In genomic region chr22:39518124-39518786, GRCh38 we compare ENCODE assay signal across 9 cellular contexts. TPM values are rescaled to one million over a fixed set of nuclear protein-coding genes. Genes with fewer than 3 reads are reported as not detected.
DNase-seq lines count a peak whose midpoint lies in the region; ATAC-seq, FAIRE-seq and TF ChIP-seq lines count a peak whose summit lies in the region.
"Had no signal": no experiment of that assay in that cellular context is flagged by ENCODE, and none has a peak within 500 bp of the region (broad histone marks: within the 10 kb centered on the region; RNA-seq: fewer than 3 reads in every experiment).

No MANE protein-coding gene starts in this region.

- peaks cover 73% of the 10 kb centered on the region for H3K79me2 ChIP-seq in K562 (ENCODE audit: control insufficient read depth, insufficient read depth, low read length)

- H3K4me1 ChIP-seq in HUES48 (ENCODE audit: control insufficient read depth, insufficient read depth, low read length) (peaks cover 12% of the 10 kb centered on the region), K562 (replicated peaks in 1 of 2; ENCODE audit: control insufficient read depth in 2 of 2, insufficient read depth in 2 of 2, low read length in 2 of 2) (peaks cover 22 to 27% of the 10 kb centered on the region in 2 experiments; a peak in 4 of 5 replicates), mucosa of stomach (ENCODE audit: control insufficient read depth, insufficient read depth, low read length) (peaks cover 17% of the 10 kb centered on the region)

- H3K27ac ChIP-seq in HUES48 (ENCODE audit: low read depth, low read length) (no peak overlapping the region), K562 (ENCODE audit: extremely low read depth, low read depth, low read length) (peak overlapping the region; percentile 100)

- no TSS peak for BruUV-seq in K562 (replicated peaks; lab: Mats Ljungman, UMichigan)

- H3K9me3 ChIP-seq in HUES48 (ENCODE audit: control insufficient read depth, insufficient read depth, low read length) (no peaks in the 10 kb centered on the region), K562 (replicated peaks; ENCODE audit: control insufficient read depth, insufficient read depth, low read depth, low read length) (no peaks in the 10 kb centered on the region), mucosa of stomach (ENCODE audit: control insufficient read depth, low read length) (no peaks in the 10 kb centered on the region)
- H3K9me3 ChIP-seq: body of pancreas had no signal

- TF ChIP-seq EP300 in K562 (IDR thresholded peaks at IDR 0.05; ENCODE audit: low read length), result no peak

- WGBS in K562 (ENCODE audit: insufficient coverage, low coverage, missing lambda C conversion rate), result 17% methylated on average over 5 of the region's 5 CpGs

- intact Hi-C loops in K562 (cut with micrococcal nuclease), result loop anchor here (2.0 to 5.0 kb wide), 3 partner anchors 21 to 131 kb away; no protein-coding TSS in a partner anchor

- no peaks in the 10 kb centered on the region for H3K9me1 ChIP-seq in K562 (ENCODE audit: control insufficient read depth, insufficient read depth, low read length)

- TF ChIP-seq CTCF in K562 (IDR thresholded peaks at IDR 0.05 in 2 of 3, conservative IDR thresholded peaks at IDR 0.05 in 1 of 3; ENCODE audit: insufficient read depth in 2 of 3, low read depth in 1 of 3, low read length in 3 of 3), result no peak
- no peak for TF ChIP-seq CTCF in GM13976 (IDR thresholded peaks at IDR 0.05; ENCODE audit: borderline replicate concordance, control extremely low read depth, extremely low read depth, insufficient read depth, missing control alignments)

- peak; percentile 32 for DNase-seq in CD1c-positive myeloid dendritic cell (ENCODE audit: extremely low spot score)
- DNase-seq in K562 (ENCODE audit: extremely low read depth in 1 of 4, low spot score in 3 of 4), result no peak
- no peak for DNase-seq in occipital lobe (lab: John Stamatoyannopoulos, UW)
- no peak for DNase-seq in GM13976 (ENCODE audit: low spot score)
- no peak for DNase-seq in activated CD4-positive, alpha-beta T cell treated with anti-CD3 and anti-CD28 coated beads, Interleukin-2, amount 50 U/mL, for 1 hour
- DNase-seq: body of pancreas had no signal

- ATAC-seq in K562 (no peak), HG02973 (IDR thresholded peaks at IDR 0.05; ENCODE audit: unreplicated experiment) (no peak)
- ATAC-seq: body of pancreas had no signal

- peaks cover 35% of the 10 kb centered on the region for H4K20me1 ChIP-seq in K562 (replicated peaks; ENCODE audit: control insufficient read depth, insufficient read depth, low read length)

- H2AFZ ChIP-seq in K562 (ENCODE audit: low read depth, low read length), result no peak overlapping the region

- H3K9ac ChIP-seq in HUES48 (ENCODE audit: low read depth, low read length) (no peak overlapping the region), K562 (ENCODE audit: insufficient read depth in 1 of 2, low read depth in 2 of 2, low read length in 2 of 2) (peak overlapping the region; percentile 66 to 100), mucosa of stomach (ENCODE audit: low read length) (peak overlapping the region; percentile 99)

- TF ChIP-seq RAD21 in K562 (CRISPR knock-in tag; conservative IDR thresholded peaks at IDR 0.05 in 1 of 2, IDR thresholded peaks at IDR 0.05 in 1 of 2), result no peak

- CTCF ChIA-PET in K562 (lab: Yijun Ruan, JAX; ENCODE audit: low intra/inter-chr PET ratio), result interaction anchor here (1.4 kb wide), 1 partner anchor 21 kb away, joined by 3 read pairs; no protein-coding TSS in a partner anchor

- POLR2A ChIA-PET in K562 (lab: Yijun Ruan, JAX), result interaction anchor here (1.1 to 2.8 kb wide), 7 partner anchors 11 to 200 kb away, joined by 3 to 15 read pairs (median 4); partner anchors contain the start of gene MIEF1

- H3K27me3 ChIP-seq in HUES48 (ENCODE audit: control insufficient read depth, insufficient read depth, low read length) (peaks cover 31% of the 10 kb centered on the region; the same call in 1 of the 2 replicates), K562 (ENCODE audit: control insufficient read depth in 2 of 2, insufficient read depth in 2 of 2, low read length in 2 of 2) (no peaks in the 10 kb centered on the region), mucosa of stomach (ENCODE audit: control insufficient read depth, insufficient read depth, low read length) (no peaks in the 10 kb centered on the region)
- H3K27me3 ChIP-seq: body of pancreas had no signal

- FAIRE-seq in K562 (lab: Jason Lieb, UNC), result peak; percentile 73

- peak overlapping the region; percentile 97 for H3K4me2 ChIP-seq in K562 (ENCODE audit: insufficient read depth, low read length)

- peaks cover 58% of the 10 kb centered on the region for H3K36me3 ChIP-seq in HUES48 (ENCODE audit: control insufficient read depth, insufficient read depth, low read length)
- peaks cover 71% of the 10 kb centered on the region for H3K36me3 ChIP-seq in K562 (ENCODE audit: control insufficient read depth, insufficient read depth, low read length)
- peaks cover 17% of the 10 kb centered on the region for H3K36me3 ChIP-seq in mucosa of stomach (ENCODE audit: control insufficient read depth, insufficient read depth, low read length)

- in situ Hi-C loops in K562 (cut with MboI), result no loop called here
- in situ Hi-C loops in GM13976 (cut with MboI; ENCODE audit: low sequenced_read_pairs, unreplicated experiment), result loop anchor here (25.0 kb wide), 1 partner anchor 356 kb away; the partner anchor contains the start of gene CBX7

- H3K4me3 ChIP-seq in HUES48 (ENCODE audit: low read depth, low read length), result 0 out of 2 replicates have a peak overlapping the region, but pooled peaks have one; percentile 97
- peak overlapping the region; percentile 99 for H3K4me3 ChIP-seq in K562
- H3K4me3 ChIP-seq in mucosa of stomach (ENCODE audit: low read length), result no peak overlapping the region
- H3K4me3 ChIP-seq: body of pancreas had no signal

- TF ChIP-seq POLR2A in K562 (conservative IDR thresholded peaks at IDR 0.05), result no peak

RNA-seq across cellular contexts. Expression of gene ATF4, which starts 2.1 kb away (rescaled TPM):
- total RNA-seq in K562 (2011; cell fraction: chromatin; rRNA removed; ENCODE audit: low replicate concordance), result 183 and 296 TPM in 2 replicates
- 255 and 271 TPM in 2 replicates for total RNA-seq in K562 (2011; cell fraction: nucleolus; rRNA removed)
- total RNA-seq in K562 (2011; cell fraction: nucleoplasm; rRNA removed), result 227 and 246 TPM in 2 replicates
- total RNA-seq in K562 (2014; rRNA removed), result 311 and 355 TPM in 2 replicates
- total RNA-seq in K562 (2014; rRNA removed; fragmentation: Illumina TruSeq; extraction: Trizol), result 320 and 405 TPM in 2 replicates
- total RNA-seq in K562 (2015; rRNA removed; fragmentation: Illumina TruSeq; extraction: Trizol), result 153 and 156 TPM in 2 replicates
- total RNA-seq in K562 (2021), result 308 and 361 TPM in 2 replicates
- 669 and 756 TPM in 2 replicates for polyA plus RNA-seq in K562 (2011; rRNA removed)
- polyA plus RNA-seq in K562 (2011; cell fraction: cytosol; rRNA removed), result 757 and 998 TPM in 2 replicates
- polyA plus RNA-seq in K562 (2011; cell fraction: nucleus; rRNA removed), result 651 and 768 TPM in 2 replicates
- 264 and 832 TPM in 2 replicates for polyA plus RNA-seq in K562 (2012)
- 528 and 598 TPM in 2 replicates for polyA plus RNA-seq in K562 (2014; fragmentation: Illumina TruSeq; extraction: Trizol)
- 100 to 1,000 TPM in 1 of 2 experiments, 10 to 100 TPM in 1; 93.1 to 125 TPM for polyA plus RNA-seq in K562 (2014; fragmentation: Nextera tagmentation; extraction: Ambion mirVana)
- 638 and 723 TPM in 2 replicates for polyA plus RNA-seq in K562 (2014; rRNA removed)
- 190 and 217 TPM in 2 replicates for polyA minus RNA-seq in K562 (2011; rRNA and poly(A)+ RNA removed)
- polyA minus RNA-seq in K562 (2011; cell fraction: cytosol; rRNA and poly(A)+ RNA removed), result 89.9 and 115 TPM in 2 replicates
- 99.2 and 197 TPM in 2 replicates for polyA minus RNA-seq in K562 (2011; cell fraction: nucleus; rRNA and poly(A)+ RNA removed)
- total RNA-seq in occipital lobe, result 90.3 TPM

RNA-seq across cellular contexts. Expression of gene RPS19BP1, which starts 14.3 kb away (rescaled TPM):
- 27.9 and 59.9 TPM in 2 replicates for total RNA-seq in K562 (2011; cell fraction: chromatin; rRNA removed; ENCODE audit: low replicate concordance)
- 57.2 and 59.7 TPM in 2 replicates for total RNA-seq in K562 (2011; cell fraction: nucleolus; rRNA removed)
- total RNA-seq in K562 (2011; cell fraction: nucleoplasm; rRNA removed), result 42.7 and 46.9 TPM in 2 replicates
- 223 and 264 TPM in 2 replicates for total RNA-seq in K562 (2014; rRNA removed)
- 33.0 and 44.9 TPM in 2 replicates for total RNA-seq in K562 (2014; rRNA removed; fragmentation: Illumina TruSeq; extraction: Trizol)
- total RNA-seq in K562 (2015; rRNA removed; fragmentation: Illumina TruSeq; extraction: Trizol), result 84.3 and 93.3 TPM in 2 replicates
- total RNA-seq in K562 (2021), result 109 and 110 TPM in 2 replicates
- polyA plus RNA-seq in K562 (2011; rRNA removed), result 75.6 and 90.4 TPM in 2 replicates
- polyA plus RNA-seq in K562 (2011; cell fraction: cytosol; rRNA removed), result 89.9 and 177 TPM in 2 replicates
- polyA plus RNA-seq in K562 (2011; cell fraction: nucleus; rRNA removed), result 53.3 and 77.5 TPM in 2 replicates
- 85.4 and 89.3 TPM in 2 replicates for polyA plus RNA-seq in K562 (2012)
- polyA plus RNA-seq in K562 (2014; fragmentation: Illumina TruSeq; extraction: Trizol), result 29.0 and 64.7 TPM in 2 replicates
- polyA plus RNA-seq in K562 (2014; fragmentation: Nextera tagmentation; extraction: Ambion mirVana), result 1 to 10 TPM; 3.0 to 8.2 TPM
- polyA plus RNA-seq in K562 (2014; rRNA removed), result 216 and 229 TPM in 2 replicates
- polyA minus RNA-seq in K562 (2011; rRNA and poly(A)+ RNA removed), result 12.0 and 12.6 TPM in 2 replicates
- polyA minus RNA-seq in K562 (2011; cell fraction: cytosol; rRNA and poly(A)+ RNA removed), result 14.5 and 18.6 TPM in 2 replicates
- polyA minus RNA-seq in K562 (2011; cell fraction: nucleus; rRNA and poly(A)+ RNA removed), result 16.3 and 27.0 TPM in 2 replicates
- total RNA-seq in occipital lobe, result 18.9 TPM

RNA-seq across cellular contexts. Expression of gene MIEF1, which starts 16.2 kb away (rescaled TPM):
- total RNA-seq in K562 (2011; cell fraction: chromatin; rRNA removed; ENCODE audit: low replicate concordance), result 31.0 and 48.3 TPM in 2 replicates
- 30.9 and 36.7 TPM in 2 replicates for total RNA-seq in K562 (2011; cell fraction: nucleolus; rRNA removed)
- 33.9 and 34.4 TPM in 2 replicates for total RNA-seq in K562 (2011; cell fraction: nucleoplasm; rRNA removed)
- total RNA-seq in K562 (2014; rRNA removed) (25.5 and 28.3 TPM in 2 replicates), K562 (2014; rRNA removed; fragmentation: Illumina TruSeq; extraction: Trizol) (28.6 and 29.0 TPM in 2 replicates), K562 (2015; rRNA removed; fragmentation: Illumina TruSeq; extraction: Trizol) (26.8 and 27.1 TPM in 2 replicates), K562 (2021) (51.8 and 54.3 TPM in 2 replicates), occipital lobe (16.1 TPM)
- polyA plus RNA-seq in K562 (2011; rRNA removed) (20.0 and 21.7 TPM in 2 replicates), K562 (2014; fragmentation: Illumina TruSeq; extraction: Trizol) (37.7 and 40.8 TPM in 2 replicates), K562 (2014; fragmentation: Nextera tagmentation; extraction: Ambion mirVana) (10 to 100 TPM; 10.9 to 13.1 TPM), K562 (2014; rRNA removed) (23.6 and 29.1 TPM in 2 replicates)
- 23.2 and 29.6 TPM in 2 replicates for polyA plus RNA-seq in K562 (2011; cell fraction: cytosol; rRNA removed)
- 13.3 and 18.3 TPM in 2 replicates for polyA plus RNA-seq in K562 (2011; cell fraction: nucleus; rRNA removed)
- 23.3 and 33.4 TPM in 2 replicates for polyA plus RNA-seq in K562 (2012)
- polyA minus RNA-seq in K562 (2011; rRNA and poly(A)+ RNA removed), result 31.6 and 37.3 TPM in 2 replicates
- polyA minus RNA-seq in K562 (2011; cell fraction: cytosol; rRNA and poly(A)+ RNA removed), result 23.3 and 24.0 TPM in 2 replicates
- 13.6 and 15.8 TPM in 2 replicates for polyA minus RNA-seq in K562 (2011; cell fraction: nucleus; rRNA and poly(A)+ RNA removed)

RNA-seq across cellular contexts. Expression of gene CACNA1I, which starts 52.3 kb away (rescaled TPM):
- total RNA-seq in K562 (2011; cell fraction: chromatin; rRNA removed; ENCODE audit: low replicate concordance), result 3.5 and 12.7 TPM in 2 replicates
- 3.9 and 6.0 TPM in 2 replicates for total RNA-seq in K562 (2011; cell fraction: nucleolus; rRNA removed)
- total RNA-seq in K562 (2011; cell fraction: nucleoplasm; rRNA removed), result 3.4 and 3.6 TPM in 2 replicates
- total RNA-seq in K562 (2014; rRNA removed) (0.24 and 0.32 TPM in 2 replicates), K562 (2014; rRNA removed; fragmentation: Illumina TruSeq; extraction: Trizol) (0.06 and 0.07 TPM in 2 replicates), K562 (2015; rRNA removed; fragmentation: Illumina TruSeq; extraction: Trizol) (0.11 TPM in 2 replicates), K562 (2021) (0.45 and 0.78 TPM in 2 replicates), occipital lobe (6.7 TPM)
- polyA plus RNA-seq in K562 (2011; rRNA removed) (0.22 and 0.79 TPM in 2 replicates), K562 (2014; fragmentation: Illumina TruSeq; extraction: Trizol) (0.30 and 0.31 TPM in 2 replicates), K562 (2014; fragmentation: Nextera tagmentation; extraction: Ambion mirVana) (under 1 TPM in 1 of 2 experiments, not detected in 1; 0.01 TPM), K562 (2014; rRNA removed) (0.31 and 0.41 TPM in 2 replicates)
- polyA plus RNA-seq in K562 (2011; cell fraction: cytosol; rRNA removed), result 0.13 and 1.0 TPM in 2 replicates
- 1.9 and 12.3 TPM in 2 replicates for polyA plus RNA-seq in K562 (2011; cell fraction: nucleus; rRNA removed)
- 0.56 and 0.90 TPM in 2 replicates for polyA plus RNA-seq in K562 (2012)
- 0.09 and 0.74 TPM in 2 replicates for polyA minus RNA-seq in K562 (2011; rRNA and poly(A)+ RNA removed)
- 0.27 and 1.0 TPM in 2 replicates for polyA minus RNA-seq in K562 (2011; cell fraction: cytosol; rRNA and poly(A)+ RNA removed)
- polyA minus RNA-seq in K562 (2011; cell fraction: nucleus; rRNA and poly(A)+ RNA removed), result 0.56 and 2.4 TPM in 2 replicates
